In the genomic region with DNA sequence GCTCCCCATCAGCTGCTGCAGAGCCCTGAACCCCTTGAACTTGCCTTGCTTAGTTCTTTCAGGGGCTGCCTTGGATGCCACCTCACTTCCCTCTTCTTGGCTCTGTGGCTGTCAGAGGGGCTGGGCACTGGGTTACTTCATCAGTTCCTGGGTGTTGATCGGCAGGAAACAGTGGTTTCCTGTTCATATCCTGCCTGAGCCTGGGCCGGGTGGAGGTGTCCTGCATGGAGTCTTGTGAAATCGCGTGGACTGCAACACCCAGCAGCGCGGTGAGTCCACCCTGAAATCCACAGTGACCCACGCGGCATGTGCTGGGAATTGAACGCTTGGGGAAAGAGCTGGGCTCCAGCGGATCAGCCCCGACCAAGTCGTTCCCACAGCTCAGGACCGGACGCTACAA, we compare ENCODE assay signal across 8 cellular contexts.
A peak's percentile ranks its signal among the peaks of the same experiment; 100 is the strongest.
DNase-seq lines count a peak whose midpoint lies in the region; ATAC-seq lines count a peak whose summit lies in the region.

No MANE protein-coding gene starts in this region.

- peak overlapping the region; percentile 44 for H3K27ac ChIP-seq in effector memory CD4-positive, alpha-beta T cell (ENCODE audit: insufficient read depth, low read length, poor library complexity, severe bottlenecking)

- ATAC-seq in GM21423 (IDR thresholded peaks at IDR 0.05; ENCODE audit: unreplicated experiment), result peak; percentile 48
- no peak for ATAC-seq in GM19452 (IDR thresholded peaks at IDR 0.05; ENCODE audit: unreplicated experiment)

- H3K9me3 ChIP-seq in effector memory CD4-positive, alpha-beta T cell (ENCODE audit: control insufficient read depth, low read length), result no peaks in the 10 kb centered on the region

- DNase-seq in T-helper 2 cell treated with Interferon-gamma antibody and Interleukin-4, amounts not matched to agents 5 μg/mL and 100 μg/mL, for 36 hours (ENCODE audit: low spot score), result peak; percentile 40
- DNase-seq in effector memory CD4-positive, alpha-beta T cell, result peak; percentile 32 to 42 (median 41)
- peak; percentile 13 to 28 (median 14) for DNase-seq in stimulated activated CD4-positive, alpha-beta T cell treated with anti-CD3 and anti-CD28 coated beads, Interleukin-12 subunit alpha, Interleukin-12 subunit beta, amount 100 ng/mL, for 48 hours (ENCODE audit: low read depth in 2 of 3, low spot score in 1 of 3)
- DNase-seq in NCI-H1105 treated with DMSO at 0.1 percent for 48 hours (lab: John Stamatoyannopoulos, UW) (no peak), NCI-H1694 (lab: John Stamatoyannopoulos, UW) (no peak), SHP77 treated with DMSO at 0.1 percent for 48 hours (lab: John Stamatoyannopoulos, UW) (no peak)

- peak overlapping the region; percentile 80 for H3K27ac Mint-ChIP-seq in T-helper 2 cell treated with Interferon-gamma antibody and Interleukin-4, amounts not matched to agents 5 μg/mL and 100 μg/mL, for 36 hours

- peak overlapping the region; percentile 85 for H3K4me3 Mint-ChIP-seq in T-helper 2 cell treated with Interferon-gamma antibody and Interleukin-4, amounts not matched to agents 5 μg/mL and 100 μg/mL, for 36 hours

- peak overlapping the region; percentile 49 for H3K4me3 ChIP-seq in effector memory CD4-positive, alpha-beta T cell (ENCODE audit: insufficient read depth, low read depth, low read length, poor library complexity, severe bottlenecking)

- peaks cover 7% of the 10 kb centered on the region for H3K27me3 Mint-ChIP-seq in T-helper 2 cell treated with Interferon-gamma antibody and Interleukin-4, amounts not matched to agents 5 μg/mL and 100 μg/mL, for 36 hours (ENCODE audit: low read depth)

- H3K36me3 ChIP-seq in effector memory CD4-positive, alpha-beta T cell (ENCODE audit: control insufficient read depth, insufficient read depth, low read length), result no peaks in the 10 kb centered on the region

- peaks cover 36% of the 10 kb centered on the region for H3K4me1 Mint-ChIP-seq in T-helper 2 cell treated with Interferon-gamma antibody and Interleukin-4, amounts not matched to agents 5 μg/mL and 100 μg/mL, for 36 hours (ENCODE audit: low read depth)

- peaks cover 44% of the 10 kb centered on the region for H3K4me1 ChIP-seq in effector memory CD4-positive, alpha-beta T cell (ENCODE audit: control insufficient read depth, insufficient read depth, low read length, poor library complexity, severe bottlenecking)

- H3K9me3 Mint-ChIP-seq in T-helper 2 cell treated with Interferon-gamma antibody and Interleukin-4, amounts not matched to agents 5 μg/mL and 100 μg/mL, for 36 hours, result no peaks in the 10 kb centered on the region

- H3K27me3 ChIP-seq in effector memory CD4-positive, alpha-beta T cell (replicated peaks; ENCODE audit: control insufficient read depth, insufficient read depth, low read length, poor library complexity, severe bottlenecking), result no peaks in the 10 kb centered on the region

- no peaks in the 10 kb centered on the region for H3K36me3 Mint-ChIP-seq in T-helper 2 cell treated with Interferon-gamma antibody and Interleukin-4, amounts not matched to agents 5 μg/mL and 100 μg/mL, for 36 hours (ENCODE audit: low read depth)

Comparison
In these comparisons a context has a peak if more than half of its experiments do, and no peak if none do; other contexts are left out.
1. DNase-seq: peak in T-helper 2 cell treated with Interferon-gamma antibody and Interleukin-4, amounts not matched to agents 5 μg/mL and 100 μg/mL, for 36 hours (single experiment), effector memory CD4-positive, alpha-beta T cell (3 of 3) and stimulated activated CD4-positive, alpha-beta T cell treated with anti-CD3 and anti-CD28 coated beads, Interleukin-12 subunit alpha, Interleukin-12 subunit beta, amount 100 ng/mL, for 48 hours (3 of 3); none in NCI-H1105 treated with DMSO at 0.1 percent for 48 hours (single experiment), NCI-H1694 (single experiment) and SHP77 treated with DMSO at 0.1 percent for 48 hours (single experiment).